1 cellular context compared by ENCODE assay signal in the genomic region with DNA sequence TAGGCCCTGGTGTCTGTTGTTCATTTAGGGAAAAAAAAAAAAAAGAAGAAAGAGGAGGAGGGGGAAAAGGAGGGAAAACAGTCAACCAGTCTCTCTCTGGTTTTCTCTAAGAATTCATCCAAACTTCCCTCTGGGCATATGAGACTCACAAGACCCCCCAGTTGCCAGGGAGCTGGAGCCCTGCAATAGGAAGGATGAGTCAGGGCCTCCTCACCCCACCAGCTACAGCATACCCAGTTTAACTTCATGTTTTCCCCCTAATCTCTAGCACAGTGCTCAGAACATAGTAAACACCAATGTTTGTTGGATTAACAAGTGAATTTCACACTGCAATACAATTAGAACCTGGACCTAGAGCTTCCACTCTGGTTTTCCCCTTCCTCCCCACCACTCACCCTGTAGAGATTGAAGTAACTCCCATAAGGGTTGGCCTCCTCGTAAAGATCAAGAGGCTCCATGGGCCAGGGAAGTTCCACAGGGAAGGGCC.
TF ChIP-seq lines count a peak whose summit lies in the region.

No MANE protein-coding gene starts in this region.

TF ChIP-seq in SK-N-SH, 30 proteins besides CTCF, POLR2A, EP300 and RAD21 (continued from another document):
- TF ChIP-seq, protein P1, sequence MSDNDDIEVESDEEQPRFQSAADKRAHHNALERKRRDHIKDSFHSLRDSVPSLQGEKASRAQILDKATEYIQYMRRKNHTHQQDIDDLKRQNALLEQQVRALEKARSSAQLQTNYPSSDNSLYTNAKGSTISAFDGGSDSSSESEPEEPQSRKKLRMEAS (IDR thresholded peaks at IDR 0.05; ENCODE audit: low read depth): no peak
- TF ChIP-seq, protein P2, sequence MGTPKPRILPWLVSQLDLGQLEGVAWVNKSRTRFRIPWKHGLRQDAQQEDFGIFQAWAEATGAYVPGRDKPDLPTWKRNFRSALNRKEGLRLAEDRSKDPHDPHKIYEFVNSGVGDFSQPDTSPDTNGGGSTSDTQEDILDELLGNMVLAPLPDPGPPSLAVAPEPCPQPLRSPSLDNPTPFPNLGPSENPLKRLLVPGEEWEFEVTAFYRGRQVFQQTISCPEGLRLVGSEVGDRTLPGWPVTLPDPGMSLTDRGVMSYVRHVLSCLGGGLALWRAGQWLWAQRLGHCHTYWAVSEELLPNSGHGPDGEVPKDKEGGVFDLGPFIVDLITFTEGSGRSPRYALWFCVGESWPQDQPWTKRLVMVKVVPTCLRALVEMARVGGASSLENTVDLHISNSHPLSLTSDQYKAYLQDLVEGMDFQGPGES (IDR thresholded peaks at IDR 0.05; ENCODE audit: low read depth, low read length): no peak
- no peak for TF ChIP-seq TEAD4 (IDR thresholded peaks at IDR 0.05; ENCODE audit: borderline replicate concordance, insufficient read depth)
- no peak for TF ChIP-seq NFIC (IDR thresholded peaks at IDR 0.05; ENCODE audit: borderline replicate concordance)
- no peak for TF ChIP-seq EZH2phosphoT487 (IDR thresholded peaks at IDR 0.05; ENCODE audit: borderline replicate concordance, low read depth)
- no peak for TF ChIP-seq RCOR1 (IDR thresholded peaks at IDR 0.05; ENCODE audit: low read length)
